Comparison of ENCODE assay signal across 8 cellular contexts in genomic region chr21:29299906-29300546, GRCh38. TPM values are rescaled to one million over a fixed set of nuclear protein-coding genes. Genes with fewer than 3 reads are reported as not detected.
DNase-seq lines count a peak whose midpoint lies in the region; ATAC-seq and TF ChIP-seq lines count a peak whose summit lies in the region.

No MANE protein-coding gene starts in this region.

- POLR2A ChIA-PET in GM10248 (lab: Yijun Ruan, JAX) = interaction anchor here (0.7 to 4.0 kb wide), 14 partner anchors 9 to 275 kb away, joined by 3 to 30 read pairs (median 5); partner anchors contain the start of genes CCT8 and USP16
- POLR2A ChIA-PET in HEK293T (lab: Yijun Ruan, JAX) = interaction anchor here (0.6 to 2.6 kb wide), 9 partner anchors 10 to 307 kb away, joined by 3 to 7 read pairs (median 3); partner anchors contain the start of genes CCT8 and LTN1

- H3K36me3 Mint-ChIP-seq in activated naive CD8-positive, alpha-beta T cell treated with anti-CD3 and anti-CD28 coated beads, Interleukin-2, amount 50 U/mL, for 24 hours (ENCODE audit: low read depth) = peaks cover 9% of the 10 kb centered on the region

- H3K9me3 Mint-ChIP-seq in activated naive CD8-positive, alpha-beta T cell treated with anti-CD3 and anti-CD28 coated beads, Interleukin-2, amount 50 U/mL, for 24 hours = peaks cover 9% of the 10 kb centered on the region

- H3K27me3 ChIP-seq in MG63 (no peaks in the 10 kb centered on the region), left ventricle myocardium inferior (ENCODE audit: low read depth) (no peaks in the 10 kb centered on the region), psoas muscle (ENCODE audit: insufficient read depth in 3 of 3, low read length in 2 of 3) (no peaks in the 10 kb centered on the region)

- intact Hi-C loops in left ventricle myocardium inferior (cut with micrococcal nuclease) = no loop called here
- intact Hi-C loops in psoas muscle (cut with DNase I) = loop anchor here (2.0 to 10.0 kb wide), 6 partner anchors 37 to 205 kb away; no protein-coding TSS in a partner anchor

- H3K27ac Mint-ChIP-seq in activated naive CD8-positive, alpha-beta T cell treated with anti-CD3 and anti-CD28 coated beads, Interleukin-2, amount 50 U/mL, for 24 hours = peak overlapping the region; percentile 95

- H3K4me1 ChIP-seq in left ventricle myocardium inferior (peaks cover 71% of the 10 kb centered on the region), psoas muscle (peaks cover 39% of the 10 kb centered on the region)

- 24 to 45% (median 30%) methylated on average over 10 of the region's 10 CpGs for WGBS in psoas muscle, 3 donors

- H3K36me3 ChIP-seq in MG63 = peaks cover 6% of the 10 kb centered on the region
- H3K36me3 ChIP-seq in left ventricle myocardium inferior = no peaks in the 10 kb centered on the region
- H3K36me3 ChIP-seq in psoas muscle (ENCODE audit: insufficient read depth in 1 of 2, low read depth in 1 of 2) = no peaks in the 10 kb centered on the region

- peaks cover 2% of the 10 kb centered on the region; the same call in 1 of the 2 replicates for H3K9me3 ChIP-seq in MG63
- H3K9me3 ChIP-seq in left ventricle myocardium inferior (replicated peaks) = no peaks in the 10 kb centered on the region
- no peaks in the 10 kb centered on the region for H3K9me3 ChIP-seq in psoas muscle

- TF ChIP-seq CTCF in GM10248 (IDR thresholded peaks at IDR 0.05; ENCODE audit: control extremely low read depth, extremely low read depth, low read depth, missing control alignments) (no peak), left ventricle myocardium inferior (IDR thresholded peaks at IDR 0.05; ENCODE audit: borderline replicate concordance) (no peak), psoas muscle (IDR thresholded peaks at IDR 0.05) (no peak)

- in situ Hi-C loops in SK-MEL-5 (cut with HindIII; ENCODE audit: low pct_unique_long_range_greater_than_20kb, low sequenced_read_pairs) = no loop called here

- peaks cover 74% of the 10 kb centered on the region for H3K4me1 Mint-ChIP-seq in activated naive CD8-positive, alpha-beta T cell treated with anti-CD3 and anti-CD28 coated beads, Interleukin-2, amount 50 U/mL, for 24 hours

- peak overlapping the region; percentile 95 for H3K27ac ChIP-seq in left ventricle myocardium inferior (replicated peaks)
- H3K27ac ChIP-seq in psoas muscle = peak overlapping the region; percentile 98

- H3K4me3 ChIP-seq in MG63 (peak overlapping the region; percentile 94), left ventricle myocardium inferior (peak overlapping the region; percentile 85), psoas muscle (peak overlapping the region; percentile 96)

- ATAC-seq in activated naive CD8-positive, alpha-beta T cell treated with anti-CD3 and anti-CD28 coated beads, Interleukin-2, amount 50 U/mL, for 24 hours = peak; percentile 58
- peak; percentile 55 to 77 (median 68) for ATAC-seq in psoas muscle

- CTCF ChIA-PET in GM10248 (lab: Yijun Ruan, JAX) (interaction anchor here (0.9 to 2.1 kb wide), 17 partner anchors 8 to 276 kb away, joined by 3 to 6 read pairs (median 4); partner anchors contain the start of gene USP16), HEK293T (lab: Yijun Ruan, JAX) (interaction anchor here (0.7 to 1.7 kb wide), 4 partner anchors 18 to 136 kb away, joined by 3 to 5 read pairs (median 4); no protein-coding TSS in a partner anchor)

- H3K27me3 Mint-ChIP-seq in activated naive CD8-positive, alpha-beta T cell treated with anti-CD3 and anti-CD28 coated beads, Interleukin-2, amount 50 U/mL, for 24 hours = peaks cover 2% of the 10 kb centered on the region

- H3K4me3 Mint-ChIP-seq in activated naive CD8-positive, alpha-beta T cell treated with anti-CD3 and anti-CD28 coated beads, Interleukin-2, amount 50 U/mL, for 24 hours = peak overlapping the region; percentile 92

- peak; percentile 53 for DNase-seq in GM10248 (ENCODE audit: extremely low spot score)
- peak; percentile 33 for DNase-seq in HEK293T (ENCODE audit: extremely low spot score)
- DNase-seq in MG63 = peak; percentile 45
- peak; percentile 50 for DNase-seq in SK-MEL-5 (ENCODE audit: low read depth, low spot score)
- DNase-seq in activated naive CD8-positive, alpha-beta T cell treated with anti-CD3 and anti-CD28 coated beads, Interleukin-2, amount 50 U/mL, for 24 hours = peak; percentile 36
- peak; percentile 48 for DNase-seq in left ventricle myocardium inferior
- DNase-seq in psoas muscle = peak; percentile 30 to 67
- no peak for DNase-seq in OCI-M2 (lab: John Stamatoyannopoulos, UW; ENCODE audit: unreplicated experiment)

TF ChIP-seq in HEK293T, 16 proteins besides CTCF, POLR2A, EP300 and RAD21:
- TF ChIP-seq FOXA1 (IDR thresholded peaks at IDR 0.05) (no peak), PKNOX1 (IDR thresholded peaks at IDR 0.05) (no peak), TARDBP (IDR thresholded peaks at IDR 0.05) (no peak)

RNA-seq across cellular contexts. Expression of gene BACH1, which starts 1.3 kb away (rescaled TPM):
- 13.1 and 29.2 TPM in 2 replicates for total RNA-seq in MG63 (2014; rRNA removed; shearing (Covaris generic); ENCODE audit: low replicate concordance)
- 26.7 and 28.6 TPM in 2 replicates for total RNA-seq in SK-MEL-5 (2014; rRNA removed; shearing (Covaris generic))
- polyA plus RNA-seq in SK-MEL-5 (2015; cell fraction: cytosol; rRNA removed) = 7.3 and 11.7 TPM in 2 replicates
- 8.9 and 20.6 TPM in 2 replicates for polyA plus RNA-seq in SK-MEL-5 (2015; cell fraction: nucleus; rRNA removed)
- total RNA-seq in left ventricle myocardium inferior = 38.3 TPM
- total RNA-seq in psoas muscle = 100 to 1,000 TPM in 1 of 4 donors, 10 to 100 TPM in 3; 48.3 to 115 (median 72.4) TPM
- polyA plus RNA-seq in psoas muscle = 10 to 100 TPM in 2 of 3 donors, 1 to 10 TPM in 1; 9.8 to 20.1 (median 15.4) TPM
